ENCODE assay signal across 8 cellular contexts in genomic region chr11:64880240-64881001, GRCh38. TPM values are rescaled to one million over a fixed set of nuclear protein-coding genes. Genes with fewer than 3 reads are reported as not detected.
DNase-seq lines count a peak whose midpoint lies in the region; ATAC-seq and TF ChIP-seq lines count a peak whose summit lies in the region.

No MANE protein-coding gene starts in this region.

- DNase-seq in Calu3 = no peak
- DNase-seq in dorsolateral prefrontal cortex = peak in 1 of 10 donors; percentile 9
- no peak for DNase-seq in sciatic nerve (ENCODE audit: low spot score)
- no peak for DNase-seq in activated CD4-positive, CD25-positive, alpha-beta regulatory T cell treated with anti-CD3 and anti-CD28 coated beads, Interleukin-2, amount 50 U/mL, for 72 hours
- DNase-seq in A172 (ENCODE audit: low spot score) = no peak
- DNase-seq in amniotic stem cell (lab: John Stamatoyannopoulos, UW) = no peak

- peaks cover 28% of the 10 kb centered on the region for H3K79me2 ChIP-seq in OCI-LY1 (ENCODE audit: insufficient read depth, low read length)

- no TSS peak for BruUV-seq in Calu3 (replicated peaks; lab: Mats Ljungman, UMichigan)

- H3K4me1 Mint-ChIP-seq in Calu3 (ENCODE audit: low read depth, unreplicated experiment) = peaks cover 29% of the 10 kb centered on the region

- no peak for TF ChIP-seq CTCF in Calu3 (IDR thresholded peaks at IDR 0.05; ENCODE audit: unreplicated experiment)
- no peak for TF ChIP-seq CTCF in OCI-LY1 (IDR thresholded peaks at IDR 0.05; ENCODE audit: low read length)
- TF ChIP-seq CTCF in dorsolateral prefrontal cortex (IDR thresholded peaks at IDR 0.05 in 54 of 56, conservative IDR thresholded peaks at IDR 0.05 in 2 of 56; ENCODE audit: low read depth in 1 of 56, partially characterized antibody in 56 of 56) = no peak

- H3K4me1 ChIP-seq in OCI-LY1 (ENCODE audit: insufficient read depth, low read length, severe bottlenecking) = peaks cover 82% of the 10 kb centered on the region

- H3K9me3 ChIP-seq in OCI-LY1 (ENCODE audit: low read length) = no peaks in the 10 kb centered on the region

- no peak overlapping the region for H3K27ac Mint-ChIP-seq in Calu3 (ENCODE audit: unreplicated experiment)

- peaks cover 44% of the 10 kb centered on the region for H3K36me3 Mint-ChIP-seq in Calu3 (ENCODE audit: insufficient read depth, unreplicated experiment)

- ATAC-seq in sciatic nerve = peak; percentile 16
- no peak for ATAC-seq in GM19452 (IDR thresholded peaks at IDR 0.05; ENCODE audit: unreplicated experiment)

- CTCF ChIA-PET in Calu3 (lab: Charles Lee) = no interaction called here

- peak overlapping the region; percentile 98 for H3K4me2 ChIP-seq in OCI-LY1 (ENCODE audit: low read length)

- H2AFZ ChIP-seq in OCI-LY1 (ENCODE audit: low read length) = no peak overlapping the region

- no peaks in the 10 kb centered on the region for H3K27me3 Mint-ChIP-seq in Calu3 (ENCODE audit: unreplicated experiment)

- no peaks in the 10 kb centered on the region for H3K9me2 ChIP-seq in OCI-LY1 (ENCODE audit: low read depth, low read length)

- H3K9ac ChIP-seq in OCI-LY1 (ENCODE audit: low read length) = peak overlapping the region; percentile 99

- no peaks in the 10 kb centered on the region; the same call in 1 of the 2 replicates for H3F3A ChIP-seq in OCI-LY1 (ENCODE audit: insufficient read depth, low read length)

- peaks cover 10% of the 10 kb centered on the region; the same call in 1 of the 2 replicates for H3K36me3 ChIP-seq in OCI-LY1 (ENCODE audit: insufficient read depth, low read length)

- peak overlapping the region; percentile 96 for H3K27ac ChIP-seq in OCI-LY1 (ENCODE audit: low read depth, low read length, poor library complexity, severe bottlenecking)
- H3K27ac ChIP-seq in dorsolateral prefrontal cortex = peak overlapping the region in 47 of 59 donors; percentile 1 to 94 (median 83)

- H3K4me3 ChIP-seq in OCI-LY1 (ENCODE audit: low read depth, low read length, poor library complexity, severe bottlenecking) (peak overlapping the region; percentile 98), dorsolateral prefrontal cortex (no peak overlapping the region)

- H3K27me3 ChIP-seq in OCI-LY1 (ENCODE audit: insufficient read depth, low read length) (no peaks in the 10 kb centered on the region), dorsolateral prefrontal cortex (no peaks in the 10 kb centered on the region)

- H3K4me3 Mint-ChIP-seq in Calu3 (ENCODE audit: low read depth, unreplicated experiment) = peak overlapping the region; percentile 98

- H3K9me3 Mint-ChIP-seq in Calu3 (ENCODE audit: low read depth, unreplicated experiment) = no peaks in the 10 kb centered on the region

- no peaks in the 10 kb centered on the region for H4K20me1 ChIP-seq in OCI-LY1 (ENCODE audit: insufficient read depth, low read length)

- intact Hi-C loops in Calu3 (cut with micrococcal nuclease; ENCODE audit: unreplicated experiment) = no loop called here
- intact Hi-C loops in dorsolateral prefrontal cortex (cut with DNase I) = loop anchor here in 1 of 2 donors (10.0 kb wide), 1 partner anchor 234 kb away; the partner anchor contains the start of genes TM7SF2 and ZNHIT2
- intact Hi-C loops in sciatic nerve (cut with DNase I) = no loop called here

RNA-seq across cellular contexts. Expression of gene EHD1, which starts 2.0 kb away (rescaled TPM):
- total RNA-seq in Calu3 (2022) (92.8 and 101 TPM in 2 replicates), dorsolateral prefrontal cortex (10 to 100 TPM; 25.6 to 70.9 (median 43.6) TPM), sciatic nerve (64.5 TPM)
- 81.4 and 117 TPM in 2 replicates for total RNA-seq in A172 (2014; rRNA removed; shearing (Covaris generic))

RNA-seq across cellular contexts. Expression of gene CDC42BPG, which starts 36.0 kb away (rescaled TPM):
- total RNA-seq in Calu3 (2022) (26.5 and 33.0 TPM in 2 replicates), dorsolateral prefrontal cortex (1 to 10 TPM in 5 of 120 experiments, under 1 TPM in 70, not detected in 45; 0.07 to 1.6 (median 0.15) TPM), sciatic nerve (0.58 TPM)
- 3.7 and 4.1 TPM in 2 replicates for total RNA-seq in A172 (2014; rRNA removed; shearing (Covaris generic))

RNA-seq across cellular contexts. Expression of gene ATG2A, which starts 36.6 kb away (rescaled TPM):
- total RNA-seq in Calu3 (2022) (29.6 and 35.8 TPM in 2 replicates), dorsolateral prefrontal cortex (10 to 100 TPM; 21.4 to 47.9 (median 34.8) TPM), sciatic nerve (28.0 TPM)
- 10.7 and 15.1 TPM in 2 replicates for total RNA-seq in A172 (2014; rRNA removed; shearing (Covaris generic))

RNA-seq across cellular contexts. Expression of gene PPP2R5B, which starts 44.1 kb away (rescaled TPM):
- 9.9 and 12.2 TPM in 2 replicates for total RNA-seq in Calu3 (2022)
- 100 to 1,000 TPM in 10 of 120 experiments, 10 to 100 TPM in 110; 64.5 to 119 (median 85.0) TPM for total RNA-seq in dorsolateral prefrontal cortex
- total RNA-seq in sciatic nerve = 21.1 TPM
- total RNA-seq in A172 (2014; rRNA removed; shearing (Covaris generic)) = 18.4 and 19.6 TPM in 2 replicates

RNA-seq across cellular contexts. Expression of gene GPHA2, which starts 55.3 kb away (rescaled TPM):
- not detected in 2 replicates for total RNA-seq in Calu3 (2022)
- 1 to 10 TPM in 2 of 120 experiments, under 1 TPM in 1, not detected in 117; 0.57 to 2.0 (median 1.1) TPM for total RNA-seq in dorsolateral prefrontal cortex
- not detected for total RNA-seq in sciatic nerve
- not detected in 2 replicates for total RNA-seq in A172 (2014; rRNA removed; shearing (Covaris generic))
